Comparison of ENCODE assay signal across 12 cellular contexts in genomic region chr11:7202412-7202811, GRCh38. TPM values are rescaled to one million over a fixed set of nuclear protein-coding genes. Genes with fewer than 3 reads are reported as not detected.
"Had no signal": no experiment of that assay in that cellular context is flagged by ENCODE, and none has a peak within 500 bp of the region (broad histone marks: within the 10 kb centered on the region; RNA-seq: fewer than 3 reads in every experiment).

No MANE protein-coding gene starts in this region.

- H2AFZ ChIP-seq: GM23248, GM23338 had no signal

- FAIRE-seq: H1, H54 had no signal

- DNase-seq: GM23248, GOT3, H7, H9, HCEC 1CT, HFFc6 had no signal

- H3K27ac ChIP-seq: GM23248 had no signal

- H3K9me3 ChIP-seq: HAP-1 had no signal

- ATAC-seq: GM23338, HCT116 had no signal

- H3K4me3 ChIP-seq: GM23248, GM23338, HAP-1 had no signal

- H3K4me2 ChIP-seq: GM23338 had no signal

- H3K4me1 ChIP-seq: HAP-1 had no signal

- H3K9ac ChIP-seq: GM23248 had no signal

- H3K36me3 ChIP-seq: HAP-1 had no signal

RNA-seq across cellular contexts. Expression of gene SYT9, which starts 49.3 kb away (rescaled TPM):
- total RNA-seq: GM23248, H4, HFFc6 had no signal
- polyA plus RNA-seq: GM23248 had no signal
